Comparison of ENCODE assay signal across 28 cellular contexts in genomic region chr12:15770581-15770980, GRCh38. TPM values are rescaled to one million over a fixed set of nuclear protein-coding genes. Genes with fewer than 3 reads are reported as not detected.
A peak's percentile ranks its signal among the peaks of the same experiment; 100 is the strongest.
DNase-seq lines count a peak whose midpoint lies in the region; ATAC-seq and TF ChIP-seq lines count a peak whose summit lies in the region.
"Had no signal": no experiment of that assay in that cellular context is flagged by ENCODE, and none has a peak within 500 bp of the region (broad histone marks: within the 10 kb centered on the region; RNA-seq: fewer than 3 reads in every experiment).

No MANE protein-coding gene starts in this region.

- H3K27ac ChIP-seq in right atrium auricular region (peak overlapping the region; percentile 44 to 47), heart right ventricle (peak overlapping the region in 5 of 10 donors; percentile 27 to 57 (median 32)), endodermal cell (ENCODE audit: low read depth, low read length) (no peak overlapping the region)
- H3K27ac ChIP-seq: epithelial cell of prostate, lower lobe of right lung, parathyroid adenoma, SJSA1, suprapubic skin had no signal

- WGBS in heart right ventricle, 2 donors: 78 to 82% methylated on average over 1 of the region's 1 CpG
- WGBS in endodermal cell (ENCODE audit: insufficient coverage in 1 of 2, insufficient read length in 1 of 2), 2 experiments: 91% methylated on average over 1 of the region's 1 CpG; no CpG with 5 or more reads in 1 of the 2 experiments

- H3K9me3 ChIP-seq in right atrium auricular region (no peaks in the 10 kb centered on the region), heart right ventricle (no peaks in the 10 kb centered on the region), endodermal cell (ENCODE audit: control insufficient read depth, low read length) (no peaks in the 10 kb centered on the region)
- H3K9me3 ChIP-seq: heart left ventricle, lower lobe of right lung, SJSA1, suprapubic skin had no signal

- H3K27me3 Mint-ChIP-seq in endodermal cell (ENCODE audit: insufficient read depth) (no peaks in the 10 kb centered on the region), osteocyte (ENCODE audit: unreplicated experiment) (no peaks in the 10 kb centered on the region)

- TF ChIP-seq CTCF in right atrium auricular region (IDR thresholded peaks at IDR 0.05) (no peak), heart right ventricle (IDR thresholded peaks at IDR 0.05) (no peak), endodermal cell (conservative IDR thresholded peaks at IDR 0.05) (no peak), osteocyte (IDR thresholded peaks at IDR 0.05) (no peak)

- H3K4me1 Mint-ChIP-seq in endodermal cell: peaks cover 18% of the 10 kb centered on the region
- peaks cover 87% of the 10 kb centered on the region for H3K4me1 Mint-ChIP-seq in osteocyte (ENCODE audit: unreplicated experiment)

- intact Hi-C loops in heart right ventricle (cut with DNase I): loop anchor here in 2 of 10 donors (10.0 kb wide), 2 partner anchors 136 to 176 kb away; no protein-coding TSS in a partner anchor

- H3K36me3 Mint-ChIP-seq in endodermal cell (ENCODE audit: low read depth): no peaks in the 10 kb centered on the region
- peaks cover 5% of the 10 kb centered on the region for H3K36me3 Mint-ChIP-seq in osteocyte (ENCODE audit: unreplicated experiment)
- H3K36me3 Mint-ChIP-seq: activated naive CD8-positive, alpha-beta T cell had no signal

- ATAC-seq in heart right ventricle: no peak
- no peak for ATAC-seq in GM21529 (IDR thresholded peaks at IDR 0.05; ENCODE audit: unreplicated experiment)
- no peak for ATAC-seq in HG03442 (IDR thresholded peaks at IDR 0.05; ENCODE audit: unreplicated experiment)
- ATAC-seq: activated CD8-positive, alpha-beta T cell treated with anti-CD3 and anti-CD28 coated beads for 36 hours; heart left ventricle; right cardiac atrium; T-helper 17 cell had no signal

- H3K4me3 ChIP-seq in right atrium auricular region: no peak overlapping the region
- no peak overlapping the region for H3K4me3 ChIP-seq in heart right ventricle
- no peak overlapping the region for H3K4me3 ChIP-seq in endodermal cell (ENCODE audit: low read length)
- H3K4me3 ChIP-seq: heart left ventricle, lower lobe of right lung, SJSA1, suprapubic skin had no signal

- no peak overlapping the region for H3K4me3 Mint-ChIP-seq in endodermal cell
- H3K4me3 Mint-ChIP-seq in osteocyte (ENCODE audit: unreplicated experiment): no peak overlapping the region
- H3K4me3 Mint-ChIP-seq: activated CD8-positive, alpha-beta T cell treated with anti-CD3 and anti-CD28 coated beads for 36 hours; activated naive CD8-positive, alpha-beta T cell; T-helper 17 cell had no signal

- H3K4me1 ChIP-seq in right atrium auricular region (peaks cover 0 to 24% of the 10 kb centered on the region in 2 donors), heart right ventricle (peaks cover 0 to 61% (median 14%) of the 10 kb centered on the region in 9 donors), endodermal cell (ENCODE audit: control insufficient read depth, insufficient read depth, low read length) (no peaks in the 10 kb centered on the region)
- H3K4me1 ChIP-seq: lower lobe of right lung, parathyroid adenoma had no signal

- H3K9me3 Mint-ChIP-seq in endodermal cell: no peaks in the 10 kb centered on the region
- H3K9me3 Mint-ChIP-seq in osteocyte (ENCODE audit: unreplicated experiment): no peaks in the 10 kb centered on the region
- H3K9me3 Mint-ChIP-seq: activated CD8-positive, alpha-beta T cell treated with anti-CD3 and anti-CD28 coated beads for 36 hours had no signal

- H3K27ac Mint-ChIP-seq in endodermal cell (peak overlapping the region; percentile 4), osteocyte (ENCODE audit: unreplicated experiment) (peak overlapping the region; percentile 81)
- H3K27ac Mint-ChIP-seq: activated CD8-positive, alpha-beta T cell treated with anti-CD3 and anti-CD28 coated beads for 36 hours; activated naive CD8-positive, alpha-beta T cell; T-helper 17 cell had no signal

- H3K9ac ChIP-seq in endodermal cell (ENCODE audit: extremely low read depth, low read length, poor library complexity, severe bottlenecking): no peak overlapping the region
- H3K9ac ChIP-seq: parathyroid adenoma had no signal

- no peaks in the 10 kb centered on the region for H3K27me3 ChIP-seq in right atrium auricular region
- H3K27me3 ChIP-seq in heart right ventricle: no peaks in the 10 kb centered on the region
- H3K27me3 ChIP-seq in endodermal cell (ENCODE audit: control insufficient read depth, insufficient read depth, low read length, poor library complexity, severe bottlenecking): no peaks in the 10 kb centered on the region
- H3K27me3 ChIP-seq: heart left ventricle, SJSA1, suprapubic skin had no signal

- DNase-seq in right atrium auricular region (ENCODE audit: low spot score) (no peak), heart right ventricle (no peak), endodermal cell (no peak), osteocyte (ENCODE audit: extremely low spot score, unreplicated experiment) (no peak), NCI-H2029 treated with DMSO at 0.1 percent for 48 hours (lab: John Stamatoyannopoulos, UW) (no peak)
- no peak for DNase-seq in activated T-cell treated with anti-CD3 and anti-CD28 coated beads, Interleukin-2, amount 50 U/mL, for 48 hours
- DNase-seq: activated CD8-positive, alpha-beta T cell treated with anti-CD3 and anti-CD28 coated beads for 36 hours; effector CD4-positive, alpha-beta T cell; foreskin fibroblast; heart left ventricle; KG1; kidney glomerular epithelial cell; lower lobe of right lung; MM.1S; NCI-H1417; NCI-H2081; NCI-H226; right cardiac atrium; stimulated activated CD4-positive, alpha-beta T cell treated with anti-CD3 and anti-CD28 coated beads, Interleukin-12 subunit alpha, Interleukin-12 subunit beta, amount 100 ng/mL, for 4 hours; stimulated activated CD4-positive, alpha-beta T cell treated with anti-CD3 and anti-CD28 coated beads, Interleukin-4, amount 100 ng/mL, for 1 hour; T-helper 17 cell had no signal

- H3K36me3 ChIP-seq in right atrium auricular region: no peaks in the 10 kb centered on the region
- H3K36me3 ChIP-seq in heart right ventricle: no peaks in the 10 kb centered on the region
- H3K36me3 ChIP-seq in endodermal cell (ENCODE audit: control insufficient read depth, insufficient read depth, low read length): no peaks in the 10 kb centered on the region
- H3K36me3 ChIP-seq: heart left ventricle, lower lobe of right lung, SJSA1, suprapubic skin had no signal

RNA-seq across cellular contexts. Expression of gene EPS8, which starts 18.6 kb away (rescaled TPM):
- total RNA-seq in right atrium auricular region (10 to 100 TPM; 46.9 to 72.3 TPM), heart right ventricle (10 to 100 TPM in 7 of 10 donors, 1 to 10 TPM in 3; 7.7 to 38.6 (median 14.0) TPM), endodermal cell (1 to 10 TPM; 6.7 to 8.1 TPM), osteocyte (303 and 308 TPM in 2 replicates)
- polyA plus RNA-seq in heart right ventricle: 10 to 100 TPM; 16.3 to 34.5 TPM
- polyA plus RNA-seq in endodermal cell (2013, experiment 1 of 2): 17.2 TPM
- 19.9 TPM for polyA plus RNA-seq in endodermal cell (2013, experiment 2 of 2)
